39 cellular contexts compared by ENCODE assay signal in the genomic region with DNA sequence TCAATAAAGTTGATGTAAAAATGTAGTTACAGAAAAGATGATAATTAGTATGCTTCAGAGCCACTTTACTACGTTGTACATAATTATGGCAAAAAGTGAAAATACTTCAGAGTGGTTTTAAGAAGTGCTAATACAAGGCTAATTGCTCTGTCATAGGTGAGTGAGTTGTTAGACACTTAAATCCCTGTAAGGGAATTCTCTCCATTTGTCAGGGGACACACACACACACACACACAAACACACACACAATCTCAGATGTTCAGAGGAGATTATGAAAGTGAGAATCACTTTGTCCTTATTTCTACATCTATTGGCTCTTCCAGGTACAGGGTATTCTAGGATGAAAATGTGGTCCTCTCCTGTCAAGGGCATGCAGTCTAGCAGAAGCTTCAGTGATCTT.
"Had no signal": no experiment of that assay in that cellular context is flagged by ENCODE, and none has a peak within 500 bp of the region (broad histone marks: within the 10 kb centered on the region; RNA-seq: fewer than 3 reads in every experiment).

No MANE protein-coding gene starts in this region.

- H3K4me3 Mint-ChIP-seq: activated B cell treated with CpG ODN at 0.5 μM for 24 hours; activated CD4-positive, alpha-beta memory T cell treated with anti-CD3 and anti-CD28 coated beads for 36 hours; activated CD4-positive, alpha-beta T cell treated with anti-CD3 and anti-CD28 coated beads, Interleukin-2, amount 10 ng/mL, durations not matched to agents 24 days and 14 days; activated CD8-positive, alpha-beta T cell treated with anti-CD3 and anti-CD28 coated beads for 36 hours; activated naive CD4-positive, alpha-beta T cell treated with anti-CD3 and anti-CD28 coated beads for 36 hours; activated naive CD8-positive, alpha-beta T cell treated with anti-CD3 and anti-CD28 coated beads for 36 hours; activated T-cell treated with anti-CD3 and anti-CD28 coated beads, Interleukin-2, amount 50 U/mL, for 4 hours; activated T-cell treated with anti-CD3 and anti-CD28 coated beads, Interleukin-2, amount 50 U/mL, for 72 hours; activated T-helper 1 cell treated with anti-CD3 and anti-CD28 coated beads, Interleukin-12 subunit alpha, Interleukin-12 subunit beta, Interleukin-2, Interleukin-4 antibody, amounts not matched to agents 30 ng/mL and 10 ng/mL and 1 ng/mL, durations not matched to agents 14 hours and 24 hours and 36 hours; activated T-helper 17 cell treated with anti-CD3 and anti-CD28 coated beads, Interleukin-2, amount 50 U/mL, for 72 hours; central memory CD8-positive, alpha-beta T cell; T-helper 1 cell treated with Interleukin-12 subunit alpha and Interleukin-12 subunit beta and Interleukin-4 antibody, amounts not matched to agents 30 μg/mL and 1 μg/mL, for 36 hours; T-helper 2 cell treated with Interferon-gamma antibody and Interleukin-4, amounts not matched to agents 5 μg/mL and 100 μg/mL, for 36 hours had no signal

- H3K27ac ChIP-seq: adrenal gland, body of pancreas, cardiac muscle cell, VCaP had no signal

- FAIRE-seq: astrocyte, bronchial epithelial cell, TTC549 had no signal

- H3K4me3 ChIP-seq: adrenal gland, body of pancreas, cardiac muscle cell had no signal

- H3K9me3 ChIP-seq: adrenal gland, body of pancreas had no signal

- H3K36me3 Mint-ChIP-seq: activated CD4-positive, alpha-beta memory T cell treated with anti-CD3 and anti-CD28 coated beads for 36 hours; activated naive CD4-positive, alpha-beta T cell treated with anti-CD3 and anti-CD28 coated beads, Interleukin-2, amount 50 U/mL, for 72 hours; activated naive CD8-positive, alpha-beta T cell treated with anti-CD3 and anti-CD28 coated beads for 36 hours had no signal

- H3K4me1 ChIP-seq: adrenal gland had no signal

- H3K9me3 Mint-ChIP-seq: activated B cell treated with CpG ODN at 0.5 μM for 24 hours; activated CD4-positive, alpha-beta memory T cell treated with anti-CD3 and anti-CD28 coated beads for 36 hours; activated CD4-positive, alpha-beta T cell treated with anti-CD3 and anti-CD28 coated beads, Interleukin-2, amount 10 ng/mL, durations not matched to agents 24 days and 14 days; activated CD8-positive, alpha-beta T cell treated with anti-CD3 and anti-CD28 coated beads for 36 hours; activated naive CD4-positive, alpha-beta T cell treated with anti-CD3 and anti-CD28 coated beads for 36 hours; activated naive CD8-positive, alpha-beta T cell treated with anti-CD3 and anti-CD28 coated beads for 36 hours; activated T-cell treated with anti-CD3 and anti-CD28 coated beads, Interleukin-2, amount 50 U/mL, for 4 hours; activated T-helper 1 cell treated with anti-CD3 and anti-CD28 coated beads, Interleukin-12 subunit alpha, Interleukin-12 subunit beta, Interleukin-2, Interleukin-4 antibody, amounts not matched to agents 30 ng/mL and 10 ng/mL and 1 ng/mL, durations not matched to agents 14 hours and 24 hours and 36 hours; activated T-helper 17 cell treated with anti-CD3 and anti-CD28 coated beads, Interleukin-2, amount 50 U/mL, for 72 hours; T-helper 1 cell treated with Interleukin-12 subunit alpha and Interleukin-12 subunit beta and Interleukin-4 antibody, amounts not matched to agents 30 μg/mL and 1 μg/mL, for 36 hours; T-helper 2 cell treated with Interferon-gamma antibody and Interleukin-4, amounts not matched to agents 5 μg/mL and 100 μg/mL, for 36 hours had no signal

- H3K27me3 ChIP-seq: adrenal gland, body of pancreas, cardiac muscle cell had no signal

- ATAC-seq: activated CD8-positive, alpha-beta T cell treated with anti-CD3 and anti-CD28 coated beads for 36 hours; activated naive CD4-positive, alpha-beta T cell treated with anti-CD3 and anti-CD28 coated beads, Interleukin-2, amount 50 U/mL, for 72 hours; activated T-cell treated with anti-CD3 and anti-CD28 coated beads, Interleukin-2, amount 50 U/mL, for 4 hours; activated T-cell treated with anti-CD3 and anti-CD28 coated beads, Interleukin-2, amount 50 U/mL, for 72 hours; activated T-helper 17 cell treated with anti-CD3 and anti-CD28 coated beads, Interleukin-2, amount 50 U/mL, for 72 hours; body of pancreas had no signal

- H3K4me1 Mint-ChIP-seq: activated B cell treated with CpG ODN at 0.5 μM for 24 hours; activated CD4-positive, alpha-beta T cell treated with anti-CD3 and anti-CD28 coated beads, Interleukin-2, amount 10 ng/mL, durations not matched to agents 24 days and 14 days; activated naive CD8-positive, alpha-beta T cell treated with anti-CD3 and anti-CD28 coated beads for 36 hours; activated T-helper 17 cell treated with anti-CD3 and anti-CD28 coated beads, Interleukin-2, amount 50 U/mL, for 72 hours; central memory CD8-positive, alpha-beta T cell had no signal

- H3K27me3 Mint-ChIP-seq: activated B cell treated with CpG ODN at 0.5 μM for 24 hours had no signal

- H3K27ac Mint-ChIP-seq: activated B cell treated with CpG ODN at 0.5 μM for 24 hours; activated CD4-positive, alpha-beta memory T cell treated with anti-CD3 and anti-CD28 coated beads for 36 hours; activated CD4-positive, alpha-beta T cell treated with anti-CD3 and anti-CD28 coated beads, Interleukin-2, amount 10 ng/mL, durations not matched to agents 24 days and 14 days; activated CD8-positive, alpha-beta T cell treated with anti-CD3 and anti-CD28 coated beads for 36 hours; activated naive CD4-positive, alpha-beta T cell treated with anti-CD3 and anti-CD28 coated beads for 36 hours; activated naive CD4-positive, alpha-beta T cell treated with anti-CD3 and anti-CD28 coated beads, Interleukin-2, amount 50 U/mL, for 72 hours; activated naive CD8-positive, alpha-beta T cell treated with anti-CD3 and anti-CD28 coated beads for 36 hours; activated T-cell treated with anti-CD3 and anti-CD28 coated beads, Interleukin-2, amount 50 U/mL, for 72 hours; activated T-helper 1 cell treated with anti-CD3 and anti-CD28 coated beads, Interleukin-12 subunit alpha, Interleukin-12 subunit beta, Interleukin-2, Interleukin-4 antibody, amounts not matched to agents 30 ng/mL and 10 ng/mL and 1 ng/mL, durations not matched to agents 14 hours and 24 hours and 36 hours; activated T-helper 17 cell treated with anti-CD3 and anti-CD28 coated beads, Interleukin-2, amount 50 U/mL, for 72 hours; T-helper 1 cell treated with Interleukin-12 subunit alpha and Interleukin-12 subunit beta and Interleukin-4 antibody, amounts not matched to agents 30 μg/mL and 1 μg/mL, for 36 hours; T-helper 2 cell treated with Interferon-gamma antibody and Interleukin-4, amounts not matched to agents 5 μg/mL and 100 μg/mL, for 36 hours had no signal

- DNase-seq: activated B cell treated with CpG ODN at 0.5 μM for 24 hours; activated CD4-positive, alpha-beta memory T cell treated with anti-CD3 and anti-CD28 coated beads for 36 hours; activated CD4-positive, alpha-beta T cell treated with anti-CD3 and anti-CD28 coated beads for 4 hours; activated CD4-positive, alpha-beta T cell treated with anti-CD3 and anti-CD28 coated beads, Interleukin-2, amount 10 ng/mL, durations not matched to agents 24 days and 14 days; activated CD4-positive, alpha-beta T cell treated with anti-CD3 and anti-CD28 coated beads, Interleukin-2, amount 50 U/mL, for 1 hour; activated CD4-positive, alpha-beta T cell treated with anti-CD3 and anti-CD28 coated beads, Interleukin-2, amount 50 U/mL, for 4 hours; activated CD4-positive, CD25-positive, alpha-beta regulatory T cell treated with anti-CD3 and anti-CD28 coated beads, Interleukin-2, amount 50 U/mL, for 72 hours; activated CD8-positive, alpha-beta memory T cell treated with anti-CD3 and anti-CD28 coated beads, Interleukin-2, amount 50 U/mL, for 4 hours; activated CD8-positive, alpha-beta T cell treated with anti-CD3 and anti-CD28 coated beads for 36 hours; activated effector memory CD4-positive, alpha-beta T cell treated with anti-CD3 and anti-CD28 coated beads, Interleukin-2, amount 50 U/mL, for 16 hours; activated gamma-delta T cell treated with Interleukin-2 at 50 U/mL for 16 hours; activated naive CD4-positive, alpha-beta T cell; activated naive CD4-positive, alpha-beta T cell treated with anti-CD3 and anti-CD28 coated beads for 36 hours; activated naive CD4-positive, alpha-beta T cell treated with anti-CD3 and anti-CD28 coated beads, Interleukin-2, amount 50 U/mL, for 16 hours; activated naive CD8-positive, alpha-beta T cell treated with anti-CD3 and anti-CD28 coated beads for 36 hours; activated T-cell treated with anti-CD3 and anti-CD28 coated beads for 4 hours; activated T-cell treated with anti-CD3 and anti-CD28 coated beads, Interleukin-2, amount 50 U/mL, for 1 hour; activated T-cell treated with anti-CD3 and anti-CD28 coated beads, Interleukin-2, amount 50 U/mL, for 4 hours; activated T-cell treated with anti-CD3 and anti-CD28 coated beads, Interleukin-2, amount 50 U/mL, for 72 hours; adrenal gland; amniotic stem cell; aorta; body of pancreas; caudate nucleus; cerebellar nuclear complex; T-helper 1 cell; T-helper 2 cell; T-helper 9 cell had no signal

- H3K36me3 ChIP-seq: adrenal gland, cardiac muscle cell had no signal
